In genomic region chr5:853416-854090, GRCh38 we compare ENCODE assay signal across 1 cellular context. TPM values are rescaled to one million over a fixed set of nuclear protein-coding genes. Genes with fewer than 3 reads are reported as not detected.
"Had no signal": no experiment of that assay in that cellular context is flagged by ENCODE, and none has a peak within 500 bp of the region (broad histone marks: within the 10 kb centered on the region; RNA-seq: fewer than 3 reads in every experiment).

No MANE protein-coding gene starts in this region.

RNA-seq across cellular contexts. Expression of gene ZDHHC11, which starts 2.8 kb away (rescaled TPM):
- polyA plus RNA-seq: IgD-negative memory B cell had no signal
